1 cellular context compared by ENCODE assay signal in genomic region chr5:149960272-149961185, GRCh38.
A peak's percentile ranks its signal among the peaks of the same experiment; 100 is the strongest.
TF ChIP-seq lines count a peak whose summit lies in the region.

SLC26A2 (plus strand) TSS chr5:149960758; CDS start chr5:149977653, 16,895 bp downstream.

TF ChIP-seq in HEK293, 187 proteins besides CTCF, POLR2A, EP300 and RAD21 (continued from another document and continues in another):
- no peak for TF ChIP-seq ZNF639 (tag by site-specific recombination; IDR thresholded peaks at IDR 0.05)
- TF ChIP-seq ZFP37 (tag by site-specific recombination; IDR thresholded peaks at IDR 0.05) = peak; percentile 85
- no peak for TF ChIP-seq ZNF624 (tag by site-specific recombination; IDR thresholded peaks at IDR 0.05)
- no peak for TF ChIP-seq FEZF1 (tag by site-specific recombination; IDR thresholded peaks at IDR 0.05)
- no peak for TF ChIP-seq ZNF24 (tag by site-specific recombination; IDR thresholded peaks at IDR 0.05)
- no peak for TF ChIP-seq ZBTB21 (tag by site-specific recombination; IDR thresholded peaks at IDR 0.05)
- peak; percentile 59; the same call in 1 of the 2 replicates for TF ChIP-seq PRDM2 (tag by site-specific recombination; IDR thresholded peaks at IDR 0.05; ENCODE audit: borderline replicate concordance)
- TF ChIP-seq ZNF341 (tag by site-specific recombination; IDR thresholded peaks at IDR 0.05; ENCODE audit: low read depth) = peak; percentile 74
- TF ChIP-seq SALL2 (tag by site-specific recombination; IDR thresholded peaks at IDR 0.05; ENCODE audit: borderline replicate concordance) = no peak
- TF ChIP-seq YY1 (tag by site-specific recombination; IDR thresholded peaks at IDR 0.05) = no peak
- TF ChIP-seq HOXC10 (CRISPR knock-in tag; IDR thresholded peaks at IDR 0.05) = no peak
- TF ChIP-seq ZNF335 (tag by site-specific recombination; conservative IDR thresholded peaks at IDR 0.05) = peak; percentile 92
- TF ChIP-seq ZNF2 (tag by site-specific recombination; IDR thresholded peaks at IDR 0.05) = peak; percentile 31; the same call in 1 of the 2 replicates
- TF ChIP-seq ZNF311 (tag by site-specific recombination; IDR thresholded peaks at IDR 0.05; ENCODE audit: borderline replicate concordance) = no peak
- TF ChIP-seq MZF1 (tag by site-specific recombination; IDR thresholded peaks at IDR 0.05; ENCODE audit: borderline replicate concordance) = no peak
- no peak for TF ChIP-seq TSHZ1 (tag by site-specific recombination; IDR thresholded peaks at IDR 0.05; ENCODE audit: borderline replicate concordance)
- no peak for TF ChIP-seq GLI4 (tag by site-specific recombination; IDR thresholded peaks at IDR 0.05)
- no peak for TF ChIP-seq INSM2 (tag by site-specific recombination; IDR thresholded peaks at IDR 0.05)
- TF ChIP-seq ZNF660 (tag by site-specific recombination; IDR thresholded peaks at IDR 0.05) = peak; percentile 43; the same call in 1 of the 2 replicates
- no peak for TF ChIP-seq AEBP2 (tag by site-specific recombination; IDR thresholded peaks at IDR 0.05; ENCODE audit: borderline replicate concordance)
- no peak for TF ChIP-seq ZNF433 (tag by site-specific recombination; IDR thresholded peaks at IDR 0.05; ENCODE audit: low read depth)
- no peak for TF ChIP-seq IKZF3 (tag by site-specific recombination; IDR thresholded peaks at IDR 0.05)
- TF ChIP-seq ZNF530 (tag by site-specific recombination; IDR thresholded peaks at IDR 0.05; ENCODE audit: low read depth) = no peak
- peak; percentile 99 for TF ChIP-seq SP2 (tag by site-specific recombination; IDR thresholded peaks at IDR 0.05)
- TF ChIP-seq KLF17 (tag by site-specific recombination; IDR thresholded peaks at IDR 0.05) = 0 out of 2 replicates have a peak, but pooled peaks have one; percentile 52
- TF ChIP-seq ZNF366 (tag by site-specific recombination; conservative IDR thresholded peaks at IDR 0.05) = peak; percentile 29; the same call in 1 of the 2 replicates
- no peak for TF ChIP-seq ZNF350 (tag by site-specific recombination; IDR thresholded peaks at IDR 0.05)
- TF ChIP-seq ZNF324 (tag by site-specific recombination; IDR thresholded peaks at IDR 0.05) = no peak
- TF ChIP-seq ZNF16 (tag by site-specific recombination; IDR thresholded peaks at IDR 0.05; ENCODE audit: low read depth) = no peak
- peak; percentile 77 for TF ChIP-seq ZBTB26 (tag by site-specific recombination; optimal IDR thresholded peaks at IDR 0.05)
- peak; percentile 94 for TF ChIP-seq ZEB2 (tag by site-specific recombination; IDR thresholded peaks at IDR 0.05)
- no peak for TF ChIP-seq ZNF548 (tag by site-specific recombination; IDR thresholded peaks at IDR 0.05)
- peak; percentile 35; the same call in 1 of the 2 replicates for TF ChIP-seq ZNF394 (tag by site-specific recombination; IDR thresholded peaks at IDR 0.05; ENCODE audit: borderline replicate concordance)
- TF ChIP-seq ZNF76 (tag by site-specific recombination; IDR thresholded peaks at IDR 0.05; ENCODE audit: borderline replicate concordance, low read depth) = no peak
- TF ChIP-seq SETDB1 (IDR thresholded peaks at IDR 0.05; ENCODE audit: insufficient read length, low read length) = no peak
- TF ChIP-seq ZNF701 (tag by site-specific recombination; IDR thresholded peaks at IDR 0.05) = no peak
- peak; percentile 46 for TF ChIP-seq ZBTB11 (tag by site-specific recombination; conservative IDR thresholded peaks at IDR 0.05; ENCODE audit: low read depth)
- no peak for TF ChIP-seq ATF2 (tag by site-specific recombination; IDR thresholded peaks at IDR 0.05; ENCODE audit: low read depth)
- TF ChIP-seq TCF7L2 (IDR thresholded peaks at IDR 0.05; ENCODE audit: borderline replicate concordance, low read depth, low read length) = no peak
